11 cellular contexts compared by ENCODE assay signal in the genomic region with DNA sequence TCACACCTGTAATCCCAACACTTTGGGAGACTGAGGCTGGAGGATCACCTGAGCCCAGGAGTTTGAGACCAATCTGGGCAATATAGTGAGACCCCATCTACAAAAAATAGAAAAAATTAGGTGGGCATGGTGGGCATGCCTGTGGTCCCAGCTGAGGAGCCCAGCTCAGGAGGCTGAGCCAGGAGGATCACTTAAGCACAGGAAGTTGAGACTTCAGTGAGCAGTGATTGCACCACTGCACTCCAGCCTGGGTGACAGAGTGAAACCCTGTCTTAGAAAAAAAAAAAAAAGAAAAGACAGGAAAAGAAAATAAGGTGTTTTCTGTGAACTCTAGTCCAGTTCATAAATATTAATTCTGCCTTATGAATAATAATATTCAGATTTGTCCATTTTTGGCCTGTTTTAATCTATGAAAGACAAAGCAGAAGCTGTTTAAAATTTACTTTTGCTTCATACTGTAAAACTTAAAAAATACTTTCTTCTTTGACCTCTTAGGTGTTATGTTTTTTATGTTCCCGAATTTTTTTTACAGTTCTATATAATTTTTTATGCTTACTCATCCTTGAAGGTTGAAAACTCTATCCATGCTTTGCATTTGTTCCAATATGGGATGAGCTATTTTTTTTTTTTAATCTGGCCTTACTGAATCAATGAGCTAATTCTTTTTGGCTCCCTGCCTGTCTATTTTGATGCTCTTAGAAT.
"Had no signal": no experiment of that assay in that cellular context is flagged by ENCODE, and none has a peak within 500 bp of the region (broad histone marks: within the 10 kb centered on the region; RNA-seq: fewer than 3 reads in every experiment).

No MANE protein-coding gene starts in this region.

- H3K4me1 ChIP-seq: left lung had no signal

- H3K4me3 ChIP-seq: dorsolateral prefrontal cortex, left lung, ovary, skin epidermis had no signal

- FAIRE-seq: bronchial epithelial cell, urothelium cell line had no signal

- DNase-seq: activated CD4-positive, alpha-beta memory T cell treated with anti-CD3 and anti-CD28 coated beads, Interleukin-2, amount 10 ng/mL, durations not matched to agents 7 days and 5 days; activated CD4-positive, alpha-beta T cell treated with anti-CD3 and anti-CD28 coated beads for 1 hour; activated gamma-delta T cell treated with Interleukin-2 at 50 U/mL for 16 hours; activated naive CD8-positive, alpha-beta T cell treated with anti-CD3 and anti-CD28 coated beads for 36 hours; activated T-cell treated with anti-CD3 and anti-CD28 coated beads, Interleukin-2, amount 50 U/mL, for 72 hours; dorsolateral prefrontal cortex; left lung had no signal

- H3K27me3 ChIP-seq: dorsolateral prefrontal cortex, left lung, ovary had no signal

- H3K27ac ChIP-seq: dorsolateral prefrontal cortex, left lung, ovary, skin epidermis had no signal

- H3K9me3 ChIP-seq: left lung, ovary had no signal

- ATAC-seq: activated T-cell treated with anti-CD3 and anti-CD28 coated beads, Interleukin-2, amount 50 U/mL, for 72 hours; left lung had no signal

- H3K36me3 ChIP-seq: left lung, ovary had no signal
